Comparison of ENCODE assay signal across 2 cellular contexts in the genomic region with DNA sequence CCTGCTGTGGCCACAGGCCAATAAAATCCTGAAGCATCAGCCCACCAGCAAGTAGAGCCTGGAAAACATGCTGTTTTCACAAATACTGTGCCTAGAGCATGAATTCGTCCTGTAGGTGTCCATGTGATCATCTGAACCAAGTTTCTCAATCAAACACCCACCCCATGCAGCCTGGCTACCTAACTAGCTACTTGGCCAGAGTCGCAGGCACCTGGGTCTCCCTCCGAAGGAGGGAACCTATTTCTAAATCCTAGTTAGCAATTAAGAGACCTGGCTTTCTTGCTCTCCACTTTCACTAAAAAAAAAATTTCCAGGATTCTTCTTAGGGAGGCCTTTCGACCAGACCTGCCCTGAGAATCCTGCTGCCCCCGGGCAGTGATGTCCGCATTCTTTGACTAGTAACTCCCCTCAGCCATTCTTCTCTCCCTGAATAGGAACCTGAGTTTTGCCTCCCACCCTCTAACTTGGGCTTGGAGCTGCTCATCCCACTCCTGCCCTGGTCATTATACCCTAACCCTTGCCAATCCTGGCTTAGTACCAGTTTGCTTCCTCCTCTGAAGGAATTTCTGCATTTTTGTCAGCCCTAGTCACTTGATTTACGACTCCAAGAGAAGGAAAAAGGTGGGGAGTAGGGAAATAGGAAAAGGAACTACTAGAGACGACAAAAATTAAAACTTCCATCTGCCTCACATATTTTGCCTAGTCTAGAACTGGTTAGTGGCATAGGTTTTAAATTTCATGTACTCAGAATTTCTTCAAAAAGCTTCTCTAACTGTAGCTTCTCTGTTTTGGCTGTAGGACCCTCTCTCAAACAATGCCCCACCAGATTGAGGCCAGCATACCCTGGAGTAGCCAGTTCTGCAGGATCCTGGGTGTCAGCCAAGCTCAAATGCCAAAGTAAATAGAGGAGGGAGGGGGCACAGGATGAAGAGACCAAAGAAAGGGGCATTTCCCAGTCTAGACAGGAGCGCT.
TF ChIP-seq lines count a peak whose summit lies in the region.

No MANE protein-coding gene starts in this region.

TF ChIP-seq in IMR-90, 13 proteins besides CTCF, POLR2A, EP300 and RAD21:
- TF ChIP-seq NFE2L2 (IDR thresholded peaks at IDR 0.05; ENCODE audit: low read depth, low read length) = no peak
- no peak for TF ChIP-seq MAFK (IDR thresholded peaks at IDR 0.05; ENCODE audit: low read depth, low read length)
- no peak for TF ChIP-seq SMC3 (IDR thresholded peaks at IDR 0.05; ENCODE audit: low read depth, low read length)
- no peak for TF ChIP-seq MXI1 (IDR thresholded peaks at IDR 0.05; ENCODE audit: borderline replicate concordance, low read depth, low read length)
- TF ChIP-seq, protein P1, sequence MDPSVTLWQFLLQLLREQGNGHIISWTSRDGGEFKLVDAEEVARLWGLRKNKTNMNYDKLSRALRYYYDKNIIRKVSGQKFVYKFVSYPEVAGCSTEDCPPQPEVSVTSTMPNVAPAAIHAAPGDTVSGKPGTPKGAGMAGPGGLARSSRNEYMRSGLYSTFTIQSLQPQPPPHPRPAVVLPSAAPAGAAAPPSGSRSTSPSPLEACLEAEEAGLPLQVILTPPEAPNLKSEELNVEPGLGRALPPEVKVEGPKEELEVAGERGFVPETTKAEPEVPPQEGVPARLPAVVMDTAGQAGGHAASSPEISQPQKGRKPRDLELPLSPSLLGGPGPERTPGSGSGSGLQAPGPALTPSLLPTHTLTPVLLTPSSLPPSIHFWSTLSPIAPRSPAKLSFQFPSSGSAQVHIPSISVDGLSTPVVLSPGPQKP (IDR thresholded peaks at IDR 0.05; ENCODE audit: borderline replicate concordance, low read depth, low read length) = no peak
- no peak for TF ChIP-seq MAZ (IDR thresholded peaks at IDR 0.05; ENCODE audit: borderline replicate concordance, low read depth, low read length)

TF ChIP-seq in GM12878, 131 proteins besides CTCF, POLR2A, EP300 and RAD21:
- TF ChIP-seq SMAD1 (IDR thresholded peaks at IDR 0.05; ENCODE audit: low read depth, partially characterized antibody) = no peak
- TF ChIP-seq, protein P2, sequence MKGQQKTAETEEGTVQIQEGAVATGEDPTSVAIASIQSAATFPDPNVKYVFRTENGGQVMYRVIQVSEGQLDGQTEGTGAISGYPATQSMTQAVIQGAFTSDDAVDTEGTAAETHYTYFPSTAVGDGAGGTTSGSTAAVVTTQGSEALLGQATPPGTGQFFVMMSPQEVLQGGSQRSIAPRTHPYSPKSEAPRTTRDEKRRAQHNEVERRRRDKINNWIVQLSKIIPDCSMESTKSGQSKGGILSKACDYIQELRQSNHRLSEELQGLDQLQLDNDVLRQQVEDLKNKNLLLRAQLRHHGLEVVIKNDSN (IDR thresholded peaks at IDR 0.05; ENCODE audit: borderline replicate concordance, extremely low read length, insufficient read depth, low read depth, low read length) = no peak
- TF ChIP-seq FOS (IDR thresholded peaks at IDR 0.05; ENCODE audit: borderline replicate concordance, extremely low read depth, insufficient read length) = no peak
- TF ChIP-seq RB1 (IDR thresholded peaks at IDR 0.05; ENCODE audit: borderline replicate concordance) = no peak
- TF ChIP-seq RELA (IDR thresholded peaks at IDR 0.05; ENCODE audit: borderline replicate concordance, partially characterized antibody) = no peak
- TF ChIP-seq, protein P3, sequence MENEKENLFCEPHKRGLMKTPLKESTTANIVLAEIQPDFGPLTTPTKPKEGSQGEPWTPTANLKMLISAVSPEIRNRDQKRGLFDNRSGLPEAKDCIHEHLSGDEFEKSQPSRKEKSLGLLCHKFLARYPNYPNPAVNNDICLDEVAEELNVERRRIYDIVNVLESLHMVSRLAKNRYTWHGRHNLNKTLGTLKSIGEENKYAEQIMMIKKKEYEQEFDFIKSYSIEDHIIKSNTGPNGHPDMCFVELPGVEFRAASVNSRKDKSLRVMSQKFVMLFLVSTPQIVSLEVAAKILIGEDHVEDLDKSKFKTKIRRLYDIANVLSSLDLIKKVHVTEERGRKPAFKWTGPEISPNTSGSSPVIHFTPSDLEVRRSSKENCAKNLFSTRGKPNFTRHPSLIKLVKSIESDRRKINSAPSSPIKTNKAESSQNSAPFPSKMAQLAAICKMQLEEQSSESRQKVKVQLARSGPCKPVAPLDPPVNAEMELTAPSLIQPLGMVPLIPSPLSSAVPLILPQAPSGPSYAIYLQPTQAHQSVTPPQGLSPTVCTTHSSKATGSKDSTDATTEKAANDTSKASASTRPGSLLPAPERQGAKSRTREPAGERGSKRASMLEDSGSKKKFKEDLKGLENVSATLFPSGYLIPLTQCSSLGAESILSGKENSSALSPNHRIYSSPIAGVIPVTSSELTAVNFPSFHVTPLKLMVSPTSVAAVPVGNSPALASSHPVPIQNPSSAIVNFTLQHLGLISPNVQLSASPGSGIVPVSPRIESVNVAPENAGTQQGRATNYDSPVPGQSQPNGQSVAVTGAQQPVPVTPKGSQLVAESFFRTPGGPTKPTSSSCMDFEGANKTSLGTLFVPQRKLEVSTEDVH (IDR thresholded peaks at IDR 0.05; ENCODE audit: low read depth, partially characterized antibody) = no peak
- TF ChIP-seq SUZ12 (IDR thresholded peaks at IDR 0.05; ENCODE audit: unreplicated experiment) = no peak
- TF ChIP-seq, protein P4, sequence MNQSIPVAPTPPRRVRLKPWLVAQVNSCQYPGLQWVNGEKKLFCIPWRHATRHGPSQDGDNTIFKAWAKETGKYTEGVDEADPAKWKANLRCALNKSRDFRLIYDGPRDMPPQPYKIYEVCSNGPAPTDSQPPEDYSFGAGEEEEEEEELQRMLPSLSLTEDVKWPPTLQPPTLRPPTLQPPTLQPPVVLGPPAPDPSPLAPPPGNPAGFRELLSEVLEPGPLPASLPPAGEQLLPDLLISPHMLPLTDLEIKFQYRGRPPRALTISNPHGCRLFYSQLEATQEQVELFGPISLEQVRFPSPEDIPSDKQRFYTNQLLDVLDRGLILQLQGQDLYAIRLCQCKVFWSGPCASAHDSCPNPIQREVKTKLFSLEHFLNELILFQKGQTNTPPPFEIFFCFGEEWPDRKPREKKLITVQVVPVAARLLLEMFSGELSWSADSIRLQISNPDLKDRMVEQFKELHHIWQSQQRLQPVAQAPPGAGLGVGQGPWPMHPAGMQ (IDR thresholded peaks at IDR 0.05; ENCODE audit: borderline replicate concordance) = no peak
- TF ChIP-seq, protein P5, sequence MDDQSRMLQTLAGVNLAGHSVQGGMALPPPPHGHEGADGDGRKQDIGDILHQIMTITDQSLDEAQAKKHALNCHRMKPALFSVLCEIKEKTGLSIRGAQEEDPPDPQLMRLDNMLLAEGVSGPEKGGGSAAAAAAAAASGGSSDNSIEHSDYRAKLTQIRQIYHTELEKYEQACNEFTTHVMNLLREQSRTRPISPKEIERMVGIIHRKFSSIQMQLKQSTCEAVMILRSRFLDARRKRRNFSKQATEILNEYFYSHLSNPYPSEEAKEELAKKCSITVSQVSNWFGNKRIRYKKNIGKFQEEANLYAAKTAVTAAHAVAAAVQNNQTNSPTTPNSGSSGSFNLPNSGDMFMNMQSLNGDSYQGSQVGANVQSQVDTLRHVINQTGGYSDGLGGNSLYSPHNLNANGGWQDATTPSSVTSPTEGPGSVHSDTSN (IDR thresholded peaks at IDR 0.05; ENCODE audit: insufficient replicate concordance, low read depth, low read length) = no peak
- no peak for TF ChIP-seq POLR2AphosphoS5 (IDR thresholded peaks at IDR 0.05; ENCODE audit: low read length)
- TF ChIP-seq, protein P6, sequence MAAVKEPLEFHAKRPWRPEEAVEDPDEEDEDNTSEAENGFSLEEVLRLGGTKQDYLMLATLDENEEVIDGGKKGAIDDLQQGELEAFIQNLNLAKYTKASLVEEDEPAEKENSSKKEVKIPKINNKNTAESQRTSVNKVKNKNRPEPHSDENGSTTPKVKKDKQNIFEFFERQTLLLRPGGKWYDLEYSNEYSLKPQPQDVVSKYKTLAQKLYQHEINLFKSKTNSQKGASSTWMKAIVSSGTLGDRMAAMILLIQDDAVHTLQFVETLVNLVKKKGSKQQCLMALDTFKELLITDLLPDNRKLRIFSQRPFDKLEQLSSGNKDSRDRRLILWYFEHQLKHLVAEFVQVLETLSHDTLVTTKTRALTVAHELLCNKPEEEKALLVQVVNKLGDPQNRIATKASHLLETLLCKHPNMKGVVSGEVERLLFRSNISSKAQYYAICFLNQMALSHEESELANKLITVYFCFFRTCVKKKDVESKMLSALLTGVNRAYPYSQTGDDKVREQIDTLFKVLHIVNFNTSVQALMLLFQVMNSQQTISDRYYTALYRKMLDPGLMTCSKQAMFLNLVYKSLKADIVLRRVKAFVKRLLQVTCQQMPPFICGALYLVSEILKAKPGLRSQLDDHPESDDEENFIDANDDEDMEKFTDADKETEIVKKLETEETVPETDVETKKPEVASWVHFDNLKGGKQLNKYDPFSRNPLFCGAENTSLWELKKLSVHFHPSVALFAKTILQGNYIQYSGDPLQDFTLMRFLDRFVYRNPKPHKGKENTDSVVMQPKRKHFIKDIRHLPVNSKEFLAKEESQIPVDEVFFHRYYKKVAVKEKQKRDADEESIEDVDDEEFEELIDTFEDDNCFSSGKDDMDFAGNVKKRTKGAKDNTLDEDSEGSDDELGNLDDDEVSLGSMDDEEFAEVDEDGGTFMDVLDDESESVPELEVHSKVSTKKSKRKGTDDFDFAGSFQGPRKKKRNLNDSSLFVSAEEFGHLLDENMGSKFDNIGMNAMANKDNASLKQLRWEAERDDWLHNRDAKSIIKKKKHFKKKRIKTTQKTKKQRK (IDR thresholded peaks at IDR 0.05; ENCODE audit: low read depth, low read length) = no peak
- TF ChIP-seq HCFC1 (IDR thresholded peaks at IDR 0.05; ENCODE audit: low read length) = no peak
- TF ChIP-seq ZSCAN29 (IDR thresholded peaks at IDR 0.05) = no peak
- TF ChIP-seq, protein P7, sequence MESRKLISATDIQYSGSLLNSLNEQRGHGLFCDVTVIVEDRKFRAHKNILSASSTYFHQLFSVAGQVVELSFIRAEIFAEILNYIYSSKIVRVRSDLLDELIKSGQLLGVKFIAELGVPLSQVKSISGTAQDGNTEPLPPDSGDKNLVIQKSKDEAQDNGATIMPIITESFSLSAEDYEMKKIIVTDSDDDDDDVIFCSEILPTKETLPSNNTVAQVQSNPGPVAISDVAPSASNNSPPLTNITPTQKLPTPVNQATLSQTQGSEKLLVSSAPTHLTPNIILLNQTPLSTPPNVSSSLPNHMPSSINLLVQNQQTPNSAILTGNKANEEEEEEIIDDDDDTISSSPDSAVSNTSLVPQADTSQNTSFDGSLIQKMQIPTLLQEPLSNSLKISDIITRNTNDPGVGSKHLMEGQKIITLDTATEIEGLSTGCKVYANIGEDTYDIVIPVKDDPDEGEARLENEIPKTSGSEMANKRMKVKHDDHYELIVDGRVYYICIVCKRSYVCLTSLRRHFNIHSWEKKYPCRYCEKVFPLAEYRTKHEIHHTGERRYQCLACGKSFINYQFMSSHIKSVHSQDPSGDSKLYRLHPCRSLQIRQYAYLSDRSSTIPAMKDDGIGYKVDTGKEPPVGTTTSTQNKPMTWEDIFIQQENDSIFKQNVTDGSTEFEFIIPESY (IDR thresholded peaks at IDR 0.05) = no peak
- no peak for TF ChIP-seq NR2F1 (conservative IDR thresholded peaks at IDR 0.05)
- TF ChIP-seq BMI1 (IDR thresholded peaks at IDR 0.05; ENCODE audit: borderline replicate concordance) = no peak
- TF ChIP-seq, protein P1 (IDR thresholded peaks at IDR 0.05; ENCODE audit: low read depth, low read length) = no peak
- no peak for TF ChIP-seq ZNF217 (IDR thresholded peaks at IDR 0.05)
